Comparison of ENCODE assay signal across 8 cellular contexts in genomic region chr1:169890761-169891538, GRCh38. TPM values are rescaled to one million over a fixed set of nuclear protein-coding genes. Genes with fewer than 3 reads are reported as not detected.
DNase-seq lines count a peak whose midpoint lies in the region; ATAC-seq and TF ChIP-seq lines count a peak whose summit lies in the region.

No MANE protein-coding gene starts in this region.

- H3K9me3 Mint-ChIP-seq in activated CD4-positive, alpha-beta T cell treated with anti-CD3 and anti-CD28 coated beads, Interleukin-2, amount 10 ng/mL, durations not matched to agents 24 days and 14 days = peaks cover 4% of the 10 kb centered on the region

- H3K36me3 ChIP-seq in HEK293 (ENCODE audit: control insufficient read depth in 2 of 2, insufficient read depth in 1 of 2, low read length in 2 of 2) = peaks cover 0 to 23% of the 10 kb centered on the region in 2 experiments; a peak in 1 of 3 replicates
- H3K36me3 ChIP-seq in thyroid gland = peaks cover 0 to 13% of the 10 kb centered on the region in 2 donors

- POLR2A ChIA-PET in HEK293 (lab: Yijun Ruan, JAX) = interaction anchor here (0.5 to 1.3 kb wide), 2 partner anchors 96 to 157 kb away, joined by 3 read pairs; partner anchors contain the start of gene METTL18

- CTCF ChIA-PET in HEK293 (lab: Yijun Ruan, JAX) = no interaction called here

- WGBS in thyroid gland, 2 donors = 51% methylated on average over 5 of the region's 5 CpGs

- DNase-seq in DMS53 (lab: John Stamatoyannopoulos, UW) = peak; percentile 85
- DNase-seq in activated CD4-positive, alpha-beta T cell treated with anti-CD3 and anti-CD28 coated beads, Interleukin-2, amount 10 ng/mL, durations not matched to agents 24 days and 14 days = peak; percentile 84
- DNase-seq in iPS-NIHi7 (ENCODE audit: extremely low spot score) = peak; percentile 12
- DNase-seq in thyroid gland = peak; percentile 48
- no peak for DNase-seq in amniotic stem cell (lab: John Stamatoyannopoulos, UW)
- DNase-seq in HK-2 (ENCODE audit: unreplicated experiment) = no peak

- H3K27ac Mint-ChIP-seq in activated CD4-positive, alpha-beta T cell treated with anti-CD3 and anti-CD28 coated beads, Interleukin-2, amount 10 ng/mL, durations not matched to agents 24 days and 14 days = peak overlapping the region; percentile 99

- H3K4me1 Mint-ChIP-seq in activated CD4-positive, alpha-beta T cell treated with anti-CD3 and anti-CD28 coated beads, Interleukin-2, amount 10 ng/mL, durations not matched to agents 24 days and 14 days = peaks cover 42% of the 10 kb centered on the region

- H3K9me3 ChIP-seq in HEK293 (ENCODE audit: control insufficient read depth, insufficient read depth, low read depth, low read length) (no peaks in the 10 kb centered on the region), thyroid gland (no peaks in the 10 kb centered on the region)

- peak overlapping the region; percentile 84 for H3K4me3 Mint-ChIP-seq in activated CD4-positive, alpha-beta T cell treated with anti-CD3 and anti-CD28 coated beads, Interleukin-2, amount 10 ng/mL, durations not matched to agents 24 days and 14 days

- TF ChIP-seq CTCF in HEK293 (tag by site-specific recombination; IDR thresholded peaks at IDR 0.05) = no peak
- TF ChIP-seq CTCF in thyroid gland (IDR thresholded peaks at IDR 0.05) = no peak

- peaks cover 27% of the 10 kb centered on the region for H3K36me3 Mint-ChIP-seq in activated CD4-positive, alpha-beta T cell treated with anti-CD3 and anti-CD28 coated beads, Interleukin-2, amount 10 ng/mL, durations not matched to agents 24 days and 14 days (ENCODE audit: low read depth)

- no peak for ATAC-seq in GM19455 (IDR thresholded peaks at IDR 0.05; ENCODE audit: unreplicated experiment)

- H3K4me3 ChIP-seq in HEK293 (ENCODE audit: low read depth, low read length) (no peak overlapping the region), thyroid gland (replicated peaks in 1 of 3) (no peak overlapping the region)

- intact Hi-C loops in activated CD4-positive, alpha-beta T cell treated with anti-CD3 and anti-CD28 coated beads, Interleukin-2, amount 10 ng/mL, durations not matched to agents 24 days and 14 days (cut with micrococcal nuclease) = loop anchor here (1.0 to 5.0 kb wide), 8 partner anchors 97 to 1851 kb away; partner anchors contain the start of genes BLZF1, F5, GORAB and METTL18
- intact Hi-C loops in thyroid gland (cut with DNase I) = no loop called here

- H3K4me1 ChIP-seq in HEK293 (ENCODE audit: control insufficient read depth, insufficient read depth, low read length) (peaks cover 21% of the 10 kb centered on the region), thyroid gland (peaks cover 23 to 36% of the 10 kb centered on the region in 2 donors)

- no peak for TF ChIP-seq POLR2A in thyroid gland (IDR thresholded peaks at IDR 0.05)

- H3K27me3 ChIP-seq in thyroid gland = no peaks in the 10 kb centered on the region

- H3K27ac ChIP-seq in HEK293 (ENCODE audit: extremely low read depth, low read depth, low read length) (no peak overlapping the region), thyroid gland (peak overlapping the region; percentile 68 to 99 (median 96))

- H3K27me3 Mint-ChIP-seq in activated CD4-positive, alpha-beta T cell treated with anti-CD3 and anti-CD28 coated beads, Interleukin-2, amount 10 ng/mL, durations not matched to agents 24 days and 14 days = no peaks in the 10 kb centered on the region

TF ChIP-seq in HEK293, 187 proteins besides CTCF, POLR2A, EP300 and RAD21 (continues in another document):
- TF ChIP-seq ZNF335 (tag by site-specific recombination; conservative IDR thresholded peaks at IDR 0.05) (peak; percentile 56), WT1 (tag by site-specific recombination; IDR thresholded peaks at IDR 0.05) (peak; percentile 92), ZNF266 (tag by site-specific recombination; IDR thresholded peaks at IDR 0.05; ENCODE audit: low read depth) (no peak), ZSCAN16 (tag by site-specific recombination; IDR thresholded peaks at IDR 0.05) (no peak), PRDM10 (tag by site-specific recombination; IDR thresholded peaks at IDR 0.05) (peak; percentile 90), PRDM2 (tag by site-specific recombination; IDR thresholded peaks at IDR 0.05; ENCODE audit: borderline replicate concordance) (no peak), PATZ1 (tag by site-specific recombination; IDR thresholded peaks at IDR 0.05) (no peak), ZNF16 (tag by site-specific recombination; IDR thresholded peaks at IDR 0.05; ENCODE audit: low read depth) (no peak)

RNA-seq across cellular contexts. Expression of gene SCYL3, which starts 2.7 kb away (rescaled TPM):
- 10.8 and 11.9 TPM in 2 replicates for total RNA-seq in activated CD4-positive, alpha-beta T cell treated with anti-CD3 and anti-CD28 coated beads, Interleukin-2, amount 10 ng/mL, durations not matched to agents 24 days and 14 days
- total RNA-seq in thyroid gland = 10 to 100 TPM; 12.9 to 18.3 (median 16.3) TPM

Comparison
In these comparisons a context has a peak if more than half of its experiments do, and no peak if none do; other contexts are left out.
1. DNase-seq: peak in DMS53 (single experiment), activated CD4-positive, alpha-beta T cell treated with anti-CD3 and anti-CD28 coated beads, Interleukin-2, amount 10 ng/mL, durations not matched to agents 24 days and 14 days (single experiment), iPS-NIHi7 (single experiment) and thyroid gland (2 of 2); none in amniotic stem cell (single experiment) and HK-2 (single experiment).